ENCODE assay signal across 8 cellular contexts in genomic region chr3:72997421-72997961, GRCh38. TPM values are rescaled to one million over a fixed set of nuclear protein-coding genes. Genes with fewer than 3 reads are reported as not detected.
DNase-seq lines count a peak whose midpoint lies in the region; ATAC-seq and TF ChIP-seq lines count a peak whose summit lies in the region.

No MANE protein-coding gene starts in this region.

- no peaks in the 10 kb centered on the region for H3K4me1 ChIP-seq in endodermal cell (ENCODE audit: control insufficient read depth, insufficient read depth, low read length)

- H3K4me3 ChIP-seq in endodermal cell (ENCODE audit: low read length): peak overlapping the region; percentile 100

- peak; percentile 74 for TF ChIP-seq CTCF in endodermal cell (conservative IDR thresholded peaks at IDR 0.05)

- DNase-seq in DMS114 treated with DMSO at 0.1 percent for 48 hours (lab: John Stamatoyannopoulos, UW; ENCODE audit: unreplicated experiment) (peak; percentile 27), MV-4-11 (lab: John Stamatoyannopoulos, UW) (peak; percentile 66), endodermal cell (peak; percentile 68), midbrain (lab: John Stamatoyannopoulos, UW) (peak; percentile 75), superior temporal gyrus (ENCODE audit: extremely low spot score) (peak; percentile 82), DMS153 treated with DMSO at 0.1 percent for 48 hours (lab: John Stamatoyannopoulos, UW; ENCODE audit: unreplicated experiment) (no peak)

- H3K4me3 Mint-ChIP-seq in endodermal cell: peak overlapping the region; percentile 86

- H3K36me3 Mint-ChIP-seq in endodermal cell (ENCODE audit: low read depth): peaks cover 41% of the 10 kb centered on the region

- 0% methylated on average over 12 to 16 of the region's 16 CpGs for WGBS in endodermal cell (ENCODE audit: insufficient coverage in 1 of 2, insufficient read length in 1 of 2), 2 experiments

- no peaks in the 10 kb centered on the region for H3K27me3 ChIP-seq in endodermal cell (ENCODE audit: control insufficient read depth, insufficient read depth, low read length, poor library complexity, severe bottlenecking)

- peak overlapping the region; percentile 96 for H3K27ac ChIP-seq in endodermal cell (ENCODE audit: low read depth, low read length)

- peak; percentile 34 for ATAC-seq in GM21576 (IDR thresholded peaks at IDR 0.05; ENCODE audit: unreplicated experiment)
- peak; percentile 7 to 21 for ATAC-seq in activated CD4-positive, CD25-positive, alpha-beta regulatory T cell treated with anti-CD3 and anti-CD28 coated beads, Interleukin-2, amount 50 U/mL, for 24 hours

- H3K9me3 ChIP-seq in endodermal cell (ENCODE audit: control insufficient read depth, low read length): no peaks in the 10 kb centered on the region

- peak overlapping the region; percentile 87 for H3K27ac Mint-ChIP-seq in endodermal cell

- peaks cover 26% of the 10 kb centered on the region for H3K4me1 Mint-ChIP-seq in endodermal cell

- no peaks in the 10 kb centered on the region for H3K9me3 Mint-ChIP-seq in endodermal cell

- no peaks in the 10 kb centered on the region for H3K27me3 Mint-ChIP-seq in endodermal cell (ENCODE audit: insufficient read depth)

- peak overlapping the region; percentile 99 for H3K9ac ChIP-seq in endodermal cell (ENCODE audit: extremely low read depth, low read length, poor library complexity, severe bottlenecking)

- peaks cover 45% of the 10 kb centered on the region for H3K36me3 ChIP-seq in endodermal cell (ENCODE audit: control insufficient read depth, insufficient read depth, low read length)

RNA-seq across cellular contexts. Expression of gene PPP4R2, which starts 0.9 kb away (rescaled TPM):
- 100 to 1,000 TPM; 133 to 157 TPM for total RNA-seq in endodermal cell
- polyA plus RNA-seq in endodermal cell (2013, experiment 1 of 2): 76.2 TPM
- 85.4 TPM for polyA plus RNA-seq in endodermal cell (2013, experiment 2 of 2)
